1 cellular context compared by ENCODE assay signal in the genomic region with DNA sequence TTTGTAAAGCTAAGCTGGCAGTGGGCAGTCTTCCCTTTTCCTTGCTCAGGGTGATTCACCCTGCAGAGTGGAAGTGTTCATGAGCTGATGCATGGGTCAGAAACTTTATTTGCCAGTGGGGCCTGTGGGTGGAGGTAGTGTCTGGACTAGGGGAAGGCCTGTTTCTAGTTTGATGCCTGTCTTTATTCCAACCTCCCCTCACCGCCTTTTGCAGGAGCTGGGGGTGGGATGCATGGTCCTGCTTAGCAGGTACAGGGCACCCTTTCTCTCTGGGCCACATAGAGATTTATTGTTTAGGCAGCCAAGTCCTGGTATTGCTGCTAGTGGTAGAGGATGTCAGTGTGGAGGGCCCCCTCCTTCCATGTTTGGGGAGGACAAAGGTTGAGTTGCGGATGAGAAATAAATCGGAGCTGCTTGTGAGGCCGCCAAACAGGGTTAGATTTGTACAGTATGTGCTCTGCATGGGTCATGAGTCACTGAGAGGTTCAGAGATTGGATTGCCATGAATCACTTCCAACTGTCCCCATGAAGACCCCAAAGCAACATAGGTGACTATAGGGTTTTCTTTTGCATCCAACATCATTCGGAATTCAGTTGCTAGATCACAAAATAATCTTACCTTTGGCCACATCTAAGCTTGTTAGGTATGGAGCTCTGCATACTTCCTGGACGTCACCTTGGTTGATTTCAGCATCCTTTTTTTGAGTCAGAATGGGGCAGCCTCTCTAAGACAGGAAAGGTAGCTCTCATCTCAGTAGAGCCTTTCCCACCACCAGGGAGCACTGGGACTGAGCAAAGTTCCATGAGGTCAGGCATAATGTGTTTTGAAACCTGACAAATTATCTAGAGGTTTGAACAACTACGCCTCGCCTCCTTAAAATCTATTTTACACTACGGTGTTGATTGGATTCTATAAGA.
A peak's percentile ranks its signal among the peaks of the same experiment; 100 is the strongest.
TF ChIP-seq lines count a peak whose summit lies in the region.

No MANE protein-coding gene starts in this region.

TF ChIP-seq in HepG2, 621 proteins besides CTCF, POLR2A, EP300 and RAD21 (continued from another document and continues in another):
- TF ChIP-seq PRDM4 (CRISPR knock-in tag; IDR thresholded peaks at IDR 0.05; ENCODE audit: borderline replicate concordance) (no peak), ZNF343 (CRISPR knock-in tag; IDR thresholded peaks at IDR 0.05) (0 out of 2 replicates have a peak, but pooled peaks have one; percentile 2), MED13 (CRISPR knock-in tag; IDR thresholded peaks at IDR 0.05) (no peak), JDP2 (CRISPR knock-in tag; IDR thresholded peaks at IDR 0.05; ENCODE audit: borderline replicate concordance) (no peak), NR2F1 (CRISPR knock-in tag; IDR thresholded peaks at IDR 0.05) (peak; percentile 54 to 66; a peak in 2 of 4 replicates), ZBTB46 (CRISPR knock-in tag; IDR thresholded peaks at IDR 0.05; ENCODE audit: borderline replicate concordance) (no peak), GTF2F1 (IDR thresholded peaks at IDR 0.05; ENCODE audit: low read length) (no peak), PHF21A (CRISPR knock-in tag; IDR thresholded peaks at IDR 0.05) (peak; percentile 91), ZIK1 (CRISPR knock-in tag; IDR thresholded peaks at IDR 0.05; ENCODE audit: borderline replicate concordance, low read depth) (0 out of 2 replicates have a peak, but pooled peaks have one; percentile 29), ZNF720 (CRISPR knock-in tag; IDR thresholded peaks at IDR 0.05) (no peak), ZNF839 (CRISPR knock-in tag; IDR thresholded peaks at IDR 0.05; ENCODE audit: borderline replicate concordance) (no peak), ZSCAN20 (CRISPR knock-in tag; IDR thresholded peaks at IDR 0.05; ENCODE audit: borderline replicate concordance) (no peak), ZNF841 (CRISPR knock-in tag; IDR thresholded peaks at IDR 0.05; ENCODE audit: borderline replicate concordance) (no peak), KDM4B (CRISPR knock-in tag; IDR thresholded peaks at IDR 0.05) (no peak), ZZZ3 (CRISPR knock-in tag; IDR thresholded peaks at IDR 0.05; ENCODE audit: borderline replicate concordance) (no peak), CEBPB (IDR thresholded peaks at IDR 0.05; ENCODE audit: borderline replicate concordance, low read depth, low read length) (0 out of 2 replicates have a peak, but pooled peaks have one; percentile 41), ZNF30 (CRISPR knock-in tag; IDR thresholded peaks at IDR 0.05) (no peak), KAT7 (CRISPR knock-in tag; IDR thresholded peaks at IDR 0.05; ENCODE audit: borderline replicate concordance) (no peak), ZFP91 (CRISPR knock-in tag; IDR thresholded peaks at IDR 0.05; ENCODE audit: borderline replicate concordance) (peak; percentile 37; the same call in 1 of the 2 replicates), NFIC (IDR thresholded peaks at IDR 0.05; ENCODE audit: low read length) (no peak), ZNF562 (CRISPR knock-in tag; IDR thresholded peaks at IDR 0.05; ENCODE audit: borderline replicate concordance) (no peak), TEAD3 (CRISPR knock-in tag; optimal IDR thresholded peaks at IDR 0.05; ENCODE audit: borderline replicate concordance) (peak; percentile 54), HOXD1 (CRISPR knock-in tag; IDR thresholded peaks at IDR 0.05) (no peak), SRSF9 (IDR thresholded peaks at IDR 0.05; ENCODE audit: borderline replicate concordance, insufficient read depth, low read depth, low read length, poor library complexity, severe bottlenecking) (no peak), ATM (IDR thresholded peaks at IDR 0.05; ENCODE audit: borderline replicate concordance) (no peak), ZBTB7B (CRISPR knock-in tag; IDR thresholded peaks at IDR 0.05) (peak; percentile 81; the same call in 1 of the 2 replicates), FOXJ3 (CRISPR knock-in tag; IDR thresholded peaks at IDR 0.05; ENCODE audit: borderline replicate concordance) (peak; percentile 62; the same call in 1 of the 2 replicates), TCF7L2 (IDR thresholded peaks at IDR 0.05; ENCODE audit: low read depth, low read length) (no peak), ZNF589 (CRISPR knock-in tag; conservative IDR thresholded peaks at IDR 0.05) (no peak), ASH2L (IDR thresholded peaks at IDR 0.05; ENCODE audit: insufficient read length, low read depth, low read length) (peak; percentile 94), DMTF1 (CRISPR knock-in tag; IDR thresholded peaks at IDR 0.05) (no peak), YEATS2 (CRISPR knock-in tag; IDR thresholded peaks at IDR 0.05; ENCODE audit: borderline replicate concordance) (no peak)
- TF ChIP-seq, protein P1, sequence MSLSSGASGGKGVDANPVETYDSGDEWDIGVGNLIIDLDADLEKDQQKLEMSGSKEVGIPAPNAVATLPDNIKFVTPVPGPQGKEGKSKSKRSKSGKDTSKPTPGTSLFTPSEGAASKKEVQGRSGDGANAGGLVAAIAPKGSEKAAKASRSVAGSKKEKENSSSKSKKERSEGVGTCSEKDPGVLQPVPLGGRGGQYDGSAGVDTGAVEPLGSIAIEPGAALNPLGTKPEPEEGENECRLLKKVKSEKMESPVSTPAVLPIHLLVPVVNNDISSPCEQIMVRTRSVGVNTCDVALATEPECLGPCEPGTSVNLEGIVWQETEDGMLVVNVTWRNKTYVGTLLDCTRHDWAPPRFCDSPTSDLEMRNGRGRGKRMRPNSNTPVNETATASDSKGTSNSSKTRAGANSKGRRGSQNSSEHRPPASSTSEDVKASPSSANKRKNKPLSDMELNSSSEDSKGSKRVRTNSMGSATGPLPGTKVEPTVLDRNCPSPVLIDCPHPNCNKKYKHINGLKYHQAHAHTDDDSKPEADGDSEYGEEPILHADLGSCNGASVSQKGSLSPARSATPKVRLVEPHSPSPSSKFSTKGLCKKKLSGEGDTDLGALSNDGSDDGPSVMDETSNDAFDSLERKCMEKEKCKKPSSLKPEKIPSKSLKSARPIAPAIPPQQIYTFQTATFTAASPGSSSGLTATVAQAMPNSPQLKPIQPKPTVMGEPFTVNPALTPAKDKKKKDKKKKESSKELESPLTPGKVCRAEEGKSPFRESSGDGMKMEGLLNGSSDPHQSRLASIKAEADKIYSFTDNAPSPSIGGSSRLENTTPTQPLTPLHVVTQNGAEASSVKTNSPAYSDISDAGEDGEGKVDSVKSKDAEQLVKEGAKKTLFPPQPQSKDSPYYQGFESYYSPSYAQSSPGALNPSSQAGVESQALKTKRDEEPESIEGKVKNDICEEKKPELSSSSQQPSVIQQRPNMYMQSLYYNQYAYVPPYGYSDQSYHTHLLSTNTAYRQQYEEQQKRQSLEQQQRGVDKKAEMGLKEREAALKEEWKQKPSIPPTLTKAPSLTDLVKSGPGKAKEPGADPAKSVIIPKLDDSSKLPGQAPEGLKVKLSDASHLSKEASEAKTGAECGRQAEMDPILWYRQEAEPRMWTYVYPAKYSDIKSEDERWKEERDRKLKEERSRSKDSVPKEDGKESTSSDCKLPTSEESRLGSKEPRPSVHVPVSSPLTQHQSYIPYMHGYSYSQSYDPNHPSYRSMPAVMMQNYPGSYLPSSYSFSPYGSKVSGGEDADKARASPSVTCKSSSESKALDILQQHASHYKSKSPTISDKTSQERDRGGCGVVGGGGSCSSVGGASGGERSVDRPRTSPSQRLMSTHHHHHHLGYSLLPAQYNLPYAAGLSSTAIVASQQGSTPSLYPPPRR (CRISPR knock-in tag; IDR thresholded peaks at IDR 0.05; ENCODE audit: borderline replicate concordance) = peak; percentile 87
- TF ChIP-seq, protein P2, sequence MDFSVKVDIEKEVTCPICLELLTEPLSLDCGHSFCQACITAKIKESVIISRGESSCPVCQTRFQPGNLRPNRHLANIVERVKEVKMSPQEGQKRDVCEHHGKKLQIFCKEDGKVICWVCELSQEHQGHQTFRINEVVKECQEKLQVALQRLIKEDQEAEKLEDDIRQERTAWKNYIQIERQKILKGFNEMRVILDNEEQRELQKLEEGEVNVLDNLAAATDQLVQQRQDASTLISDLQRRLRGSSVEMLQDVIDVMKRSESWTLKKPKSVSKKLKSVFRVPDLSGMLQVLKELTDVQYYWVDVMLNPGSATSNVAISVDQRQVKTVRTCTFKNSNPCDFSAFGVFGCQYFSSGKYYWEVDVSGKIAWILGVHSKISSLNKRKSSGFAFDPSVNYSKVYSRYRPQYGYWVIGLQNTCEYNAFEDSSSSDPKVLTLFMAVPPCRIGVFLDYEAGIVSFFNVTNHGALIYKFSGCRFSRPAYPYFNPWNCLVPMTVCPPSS (IDR thresholded peaks at IDR 0.05) = no peak
- TF ChIP-seq, protein P3, sequence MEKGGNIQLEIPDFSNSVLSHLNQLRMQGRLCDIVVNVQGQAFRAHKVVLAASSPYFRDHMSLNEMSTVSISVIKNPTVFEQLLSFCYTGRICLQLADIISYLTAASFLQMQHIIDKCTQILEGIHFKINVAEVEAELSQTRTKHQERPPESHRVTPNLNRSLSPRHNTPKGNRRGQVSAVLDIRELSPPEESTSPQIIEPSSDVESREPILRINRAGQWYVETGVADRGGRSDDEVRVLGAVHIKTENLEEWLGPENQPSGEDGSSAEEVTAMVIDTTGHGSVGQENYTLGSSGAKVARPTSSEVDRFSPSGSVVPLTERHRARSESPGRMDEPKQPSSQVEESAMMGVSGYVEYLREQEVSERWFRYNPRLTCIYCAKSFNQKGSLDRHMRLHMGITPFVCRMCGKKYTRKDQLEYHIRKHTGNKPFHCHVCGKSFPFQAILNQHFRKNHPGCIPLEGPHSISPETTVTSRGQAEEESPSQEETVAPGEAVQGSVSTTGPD (CRISPR knock-in tag; IDR thresholded peaks at IDR 0.05) = peak; percentile 67; the same call in 1 of the 2 replicates
